ENCODE assay signal across 8 cellular contexts in genomic region chr1:158830904-158831507, GRCh38. TPM values are rescaled to one million over a fixed set of nuclear protein-coding genes. Genes with fewer than 3 reads are reported as not detected.
DNase-seq lines count a peak whose midpoint lies in the region; ATAC-seq lines count a peak whose summit lies in the region.

Gene MNDA (plus strand): TSS chr1:158831351. CDS start chr1:158842154, 10,803 bp downstream.

- no peak within 1 kb of the TSS for H3K56ac ChIP-seq in mesendoderm (ENCODE audit: low read length)

- H3K36me3 Mint-ChIP-seq in naive B cell: peaks cover 3 to 24% of the 10 kb centered on the region in 2 donors

- no peaks in the 10 kb centered on the region for H3K27me3 ChIP-seq in mesendoderm (ENCODE audit: insufficient read depth, low read length, poor library complexity)

- peak within 1 kb of the TSS; percentile 57 to 88 (median 80) for H3K27ac Mint-ChIP-seq in naive B cell

- no peak within 1 kb of the TSS for H3K27ac ChIP-seq in mesendoderm (ENCODE audit: low read depth, low read length)

- peaks cover 4 to 29% (median 14%) of the 10 kb centered on the region in 3 donors for H3K4me1 Mint-ChIP-seq in naive B cell

- H2AK5ac ChIP-seq in mesendoderm (ENCODE audit: low read length): no peak within 1 kb of the TSS

- H3K4me1 ChIP-seq in mesendoderm (ENCODE audit: control insufficient read depth, low read depth, low read length): no peaks in the 10 kb centered on the region

- intact Hi-C loops in posterior vena cava (cut with DNase I): no loop called here

- H2BK5ac ChIP-seq in mesendoderm (ENCODE audit: low read length): no peak within 1 kb of the TSS

- H3K18ac ChIP-seq in mesendoderm (ENCODE audit: low read length): no peak within 1 kb of the TSS

- peaks cover 13 to 36% (median 27%) of the 10 kb centered on the region in 7 donors for H3K9me3 Mint-ChIP-seq in naive B cell

- H3K9ac ChIP-seq in mesendoderm (ENCODE audit: low read length): no peak within 1 kb of the TSS

- H3K4me2 ChIP-seq in mesendoderm (ENCODE audit: low read length): no peak within 1 kb of the TSS

- peak within 1 kb of the TSS in 7 of 8 donors; percentile 60 to 83 (median 72) for H3K4me3 Mint-ChIP-seq in naive B cell

- H3K23ac ChIP-seq in mesendoderm (ENCODE audit: low read length): no peak within 1 kb of the TSS

- H2BK120ac ChIP-seq in mesendoderm (ENCODE audit: low read depth, low read length): no peak within 1 kb of the TSS

- DNase-seq in NOMO-1 (lab: John Stamatoyannopoulos, UW; ENCODE audit: unreplicated experiment in 2 of 2) (peak; percentile 81 to 99), naive B cell (peak; percentile 23), cerebellum (ENCODE audit: low spot score) (no peak), mesendoderm (no peak), posterior vena cava (ENCODE audit: low spot score) (no peak)
- DNase-seq in stimulated activated naive CD4-positive, alpha-beta T cell treated with Interleukin-2 at 50 U/mL for 16 hours (lab: John Stamatoyannopoulos, UW): no peak

- no peak within 1 kb of the TSS for H2BK15ac ChIP-seq in mesendoderm (replicated peaks; ENCODE audit: low read depth)

- H3K4me3 ChIP-seq in mesendoderm (ENCODE audit: low read length): no peak within 1 kb of the TSS

- H4K5ac ChIP-seq in mesendoderm (ENCODE audit: low read length): no peak within 1 kb of the TSS

- no peak within 1 kb of the TSS for H3K4ac ChIP-seq in mesendoderm (ENCODE audit: low read depth, low read length)

- H3K79me2 ChIP-seq in mesendoderm (ENCODE audit: control insufficient read depth, insufficient read depth, low read length): no peaks in the 10 kb centered on the region

- H3K27me3 Mint-ChIP-seq in naive B cell: peaks cover 0 to 18% (median 11%) of the 10 kb centered on the region in 3 donors

- H3K79me1 ChIP-seq in mesendoderm (ENCODE audit: low read length): no peaks in the 10 kb centered on the region

- ATAC-seq in GM18867 (IDR thresholded peaks at IDR 0.05; ENCODE audit: unreplicated experiment) (peak; percentile 94), HG02610 (IDR thresholded peaks at IDR 0.05; ENCODE audit: unreplicated experiment) (peak; percentile 92), naive B cell (ENCODE audit: low read depth in 2 of 2) (peak; percentile 92 to 97)

- no CpG with 5 or more reads among the region's 5 CpGs for WGBS in mesendoderm (ENCODE audit: extremely low coverage, insufficient coverage, low lambda C conversion rate)

- no peak within 1 kb of the TSS for H4K8ac ChIP-seq in mesendoderm (ENCODE audit: low read depth, low read length)

- H3K36me3 ChIP-seq in mesendoderm (ENCODE audit: control insufficient read depth, insufficient read depth, low read length): no peaks in the 10 kb centered on the region

RNA-seq across cellular contexts. Expression of gene MNDA, which starts in this region (rescaled TPM):
- 10 to 100 TPM in 2 of 6 donors, 1 to 10 TPM in 4; 6.0 to 26.3 (median 8.8) TPM for polyA plus RNA-seq in naive B cell (ENCODE audit: low read depth in 6 of 6)
- total RNA-seq in cerebellum (1.4 TPM), posterior vena cava (10 to 100 TPM in 1 of 2 donors, 1 to 10 TPM in 1; 7.5 to 12.0 TPM)
- not detected for polyA plus RNA-seq in mesendoderm (2013, experiment 1 of 2)
- not detected for polyA plus RNA-seq in mesendoderm (2013, experiment 2 of 2)

Comparison
In these comparisons a context has a peak if more than half of its experiments do, and no peak if none do; other contexts are left out.
1. DNase-seq: peak in NOMO-1 (2 of 2) and naive B cell (single experiment); none in cerebellum (single experiment), mesendoderm (single experiment), stimulated activated naive CD4-positive, alpha-beta T cell treated with Interleukin-2 at 50 U/mL for 16 hours (single experiment) and posterior vena cava (single experiment).
2. Peak in every context shown above with its lines, with median percentiles within 50 percentile points of each other: ATAC-seq.